ENCODE assay signal across 22 cellular contexts in genomic region chr2:98716786-98717185, GRCh38. TPM values are rescaled to one million over a fixed set of nuclear protein-coding genes. Genes with fewer than 3 reads are reported as not detected.
DNase-seq lines count a peak whose midpoint lies in the region; ATAC-seq lines count a peak whose summit lies in the region.
"Had no signal": no experiment of that assay in that cellular context is flagged by ENCODE, and none has a peak within 500 bp of the region (broad histone marks: within the 10 kb centered on the region; RNA-seq: fewer than 3 reads in every experiment).

No MANE protein-coding gene starts in this region.

- no peak for DNase-seq in activated T-cell treated with anti-CD3 and anti-CD28 coated beads, Interleukin-2, amount 50 U/mL, for 24 hours
- DNase-seq in activated T-cell treated with anti-CD3 and anti-CD28 coated beads, Interleukin-2, amount 50 U/mL, for 4 hours = no peak
- DNase-seq in activated naive CD8-positive, alpha-beta T cell treated with anti-CD3 and anti-CD28 coated beads for 36 hours = no peak
- DNase-seq in stimulated activated naive CD8-positive, alpha-beta T cell treated with anti-CD3 and anti-CD28 coated beads, Interleukin-15, Interleukin-2, amounts not matched to agents 100 U/mL and 50 U/mL, for 24 hours = no peak
- DNase-seq in OCI-M1 (lab: John Stamatoyannopoulos, UW) = no peak
- DNase-seq in NCI-H2196 treated with DMSO at 0.1 percent for 48 hours (lab: John Stamatoyannopoulos, UW; ENCODE audit: unreplicated experiment) = no peak
- DNase-seq: activated CD4-positive, CD25-positive, alpha-beta regulatory T cell treated with anti-CD3 and anti-CD28 coated beads, Interleukin-2, amount 50 U/mL, for 72 hours; amniotic stem cell; Calu3; DMS79; left cardiac atrium; mucosa of descending colon; NCI-H1694; psoas muscle; RPMI8226; sigmoid colon; stimulated activated CD4-positive, alpha-beta T cell treated with anti-CD3 and anti-CD28 coated beads, Interleukin-12 subunit alpha, Interleukin-12 subunit beta, amount 100 ng/mL, for 4 hours; stimulated activated CD4-positive, alpha-beta T cell treated with anti-CD3 and anti-CD28 coated beads, Interleukin-2, amount 100 ng/mL, for 48 hours; transverse colon had no signal

- H3K9me3 Mint-ChIP-seq in activated T-cell treated with anti-CD3 and anti-CD28 coated beads, Interleukin-2, amount 50 U/mL, for 24 hours = peaks cover 7% of the 10 kb centered on the region
- H3K9me3 Mint-ChIP-seq in activated T-cell treated with anti-CD3 and anti-CD28 coated beads, Interleukin-2, amount 50 U/mL, for 4 hours = peaks cover 9% of the 10 kb centered on the region
- peaks cover 3 to 7% (median 6%) of the 10 kb centered on the region in 3 donors for H3K9me3 Mint-ChIP-seq in IgD-negative memory B cell
- H3K9me3 Mint-ChIP-seq in activated naive CD8-positive, alpha-beta T cell treated with anti-CD3 and anti-CD28 coated beads for 36 hours = peaks cover 12% of the 10 kb centered on the region

- no peak for ATAC-seq in activated T-cell treated with anti-CD3 and anti-CD28 coated beads, Interleukin-2, amount 50 U/mL, for 4 hours
- ATAC-seq in stimulated activated naive CD8-positive, alpha-beta T cell treated with anti-CD3 and anti-CD28 coated beads, Interleukin-15, Interleukin-2, amounts not matched to agents 100 U/mL and 50 U/mL, for 24 hours = peak; percentile 64
- ATAC-seq: left cardiac atrium, psoas muscle had no signal

- peak overlapping the region; percentile 84 for H3K27ac Mint-ChIP-seq in activated T-cell treated with anti-CD3 and anti-CD28 coated beads, Interleukin-2, amount 50 U/mL, for 24 hours
- H3K27ac Mint-ChIP-seq in IgD-negative memory B cell = peak overlapping the region; percentile 52 to 89 (median 71)
- peak overlapping the region; percentile 88 for H3K27ac Mint-ChIP-seq in activated naive CD8-positive, alpha-beta T cell treated with anti-CD3 and anti-CD28 coated beads for 36 hours
- H3K27ac Mint-ChIP-seq: nephron had no signal

- peaks cover 83% of the 10 kb centered on the region for H3K4me1 Mint-ChIP-seq in activated T-cell treated with anti-CD3 and anti-CD28 coated beads, Interleukin-2, amount 50 U/mL, for 24 hours (ENCODE audit: low read depth)
- peaks cover 71% of the 10 kb centered on the region for H3K4me1 Mint-ChIP-seq in activated T-cell treated with anti-CD3 and anti-CD28 coated beads, Interleukin-2, amount 50 U/mL, for 4 hours (ENCODE audit: low read depth)
- peaks cover 33 to 46% (median 35%) of the 10 kb centered on the region in 3 donors for H3K4me1 Mint-ChIP-seq in IgD-negative memory B cell
- H3K4me1 Mint-ChIP-seq in activated naive CD8-positive, alpha-beta T cell treated with anti-CD3 and anti-CD28 coated beads for 36 hours = peaks cover 77% of the 10 kb centered on the region
- H3K4me1 Mint-ChIP-seq: nephron had no signal

- peaks cover 32% of the 10 kb centered on the region for H3K36me3 Mint-ChIP-seq in activated T-cell treated with anti-CD3 and anti-CD28 coated beads, Interleukin-2, amount 50 U/mL, for 24 hours (ENCODE audit: low read depth)
- H3K36me3 Mint-ChIP-seq in activated T-cell treated with anti-CD3 and anti-CD28 coated beads, Interleukin-2, amount 50 U/mL, for 4 hours (ENCODE audit: insufficient read depth) = peaks cover 34% of the 10 kb centered on the region
- H3K36me3 Mint-ChIP-seq in IgD-negative memory B cell = peaks cover 16% of the 10 kb centered on the region
- peaks cover 50% of the 10 kb centered on the region for H3K36me3 Mint-ChIP-seq in activated naive CD8-positive, alpha-beta T cell treated with anti-CD3 and anti-CD28 coated beads for 36 hours

- no peaks in the 10 kb centered on the region for H3K27me3 Mint-ChIP-seq in activated T-cell treated with anti-CD3 and anti-CD28 coated beads, Interleukin-2, amount 50 U/mL, for 24 hours
- no peaks in the 10 kb centered on the region for H3K27me3 Mint-ChIP-seq in activated T-cell treated with anti-CD3 and anti-CD28 coated beads, Interleukin-2, amount 50 U/mL, for 4 hours (ENCODE audit: low read depth)
- no peaks in the 10 kb centered on the region for H3K27me3 Mint-ChIP-seq in IgD-negative memory B cell
- no peaks in the 10 kb centered on the region for H3K27me3 Mint-ChIP-seq in activated naive CD8-positive, alpha-beta T cell treated with anti-CD3 and anti-CD28 coated beads for 36 hours

- H3K4me3 Mint-ChIP-seq in activated T-cell treated with anti-CD3 and anti-CD28 coated beads, Interleukin-2, amount 50 U/mL, for 24 hours = no peak overlapping the region
- no peak overlapping the region for H3K4me3 Mint-ChIP-seq in activated T-cell treated with anti-CD3 and anti-CD28 coated beads, Interleukin-2, amount 50 U/mL, for 4 hours
- no peak overlapping the region for H3K4me3 Mint-ChIP-seq in IgD-negative memory B cell
- no peak overlapping the region for H3K4me3 Mint-ChIP-seq in activated naive CD8-positive, alpha-beta T cell treated with anti-CD3 and anti-CD28 coated beads for 36 hours
- H3K4me3 Mint-ChIP-seq: nephron had no signal

RNA-seq across cellular contexts. Expression of gene MGAT4A, which starts 14.1 kb away (rescaled TPM):
- total RNA-seq in activated T-cell treated with anti-CD3 and anti-CD28 coated beads, Interleukin-2, amount 50 U/mL, for 4 hours = 10 to 100 TPM; 24.8 to 33.1 (median 32.4) TPM
- polyA plus RNA-seq in IgD-negative memory B cell = 54.6 TPM
- 10 to 100 TPM; 45.1 to 49.3 TPM for total RNA-seq in activated naive CD8-positive, alpha-beta T cell treated with anti-CD3 and anti-CD28 coated beads for 36 hours
- total RNA-seq: SJSA1 had no signal
